13 cellular contexts compared by ENCODE assay signal in genomic region chr2:31255911-31256571, GRCh38. TPM values are rescaled to one million over a fixed set of nuclear protein-coding genes. Genes with fewer than 3 reads are reported as not detected.
DNase-seq lines count a peak whose midpoint lies in the region; ATAC-seq and TF ChIP-seq lines count a peak whose summit lies in the region.
"Had no signal": no experiment of that assay in that cellular context is flagged by ENCODE, and none has a peak within 500 bp of the region (broad histone marks: within the 10 kb centered on the region; RNA-seq: fewer than 3 reads in every experiment).

No MANE protein-coding gene starts in this region.

- no peaks in the 10 kb centered on the region for H3K36me3 ChIP-seq in ovary

- no peaks in the 10 kb centered on the region for H3K4me1 ChIP-seq in ovary (ENCODE audit: insufficient read depth)
- H3K4me1 ChIP-seq: psoas muscle had no signal

- H3K27me3 ChIP-seq in ovary, result no peaks in the 10 kb centered on the region

- WGBS in ovary, 3 donors, result 77 to 79% (median 79%) methylated on average over 11 of the region's 11 CpGs

- H3K9me3 Mint-ChIP-seq in activated B cell treated with CpG ODN at 0.5 μM for 24 hours, result no peaks in the 10 kb centered on the region
- no peaks in the 10 kb centered on the region for H3K9me3 Mint-ChIP-seq in activated naive CD4-positive, alpha-beta T cell treated with anti-CD3 and anti-CD28 coated beads, Interleukin-2, amount 10 ng/mL, durations not matched to agents 7 days and 5 days
- H3K9me3 Mint-ChIP-seq: activated naive CD4-positive, alpha-beta T cell treated with anti-CD3 and anti-CD28 coated beads for 36 hours had no signal

- peaks cover 23% of the 10 kb centered on the region for H3K36me3 Mint-ChIP-seq in activated B cell treated with CpG ODN at 0.5 μM for 24 hours (ENCODE audit: low read depth)
- no peaks in the 10 kb centered on the region for H3K36me3 Mint-ChIP-seq in activated naive CD4-positive, alpha-beta T cell treated with anti-CD3 and anti-CD28 coated beads, Interleukin-2, amount 10 ng/mL, durations not matched to agents 7 days and 5 days

- DNase-seq in DMS53 (lab: John Stamatoyannopoulos, UW) (peak; percentile 89), activated B cell treated with CpG ODN at 0.5 μM for 24 hours (peak; percentile 58), ovary (no peak), NCI-H69 (lab: John Stamatoyannopoulos, UW) (no peak), anterior cingulate cortex (lab: John Stamatoyannopoulos, UW) (no peak)
- DNase-seq in activated naive CD4-positive, alpha-beta T cell treated with anti-CD3 and anti-CD28 coated beads, Interleukin-2, amount 10 ng/mL, durations not matched to agents 7 days and 5 days, result no peak
- DNase-seq: activated naive CD4-positive, alpha-beta T cell treated with anti-CD3 and anti-CD28 coated beads for 36 hours; foreskin melanocyte; psoas muscle had no signal

- peak overlapping the region; percentile 72 for H3K4me3 Mint-ChIP-seq in activated B cell treated with CpG ODN at 0.5 μM for 24 hours
- no peak overlapping the region for H3K4me3 Mint-ChIP-seq in activated naive CD4-positive, alpha-beta T cell treated with anti-CD3 and anti-CD28 coated beads, Interleukin-2, amount 10 ng/mL, durations not matched to agents 7 days and 5 days
- H3K4me3 Mint-ChIP-seq: activated naive CD4-positive, alpha-beta T cell treated with anti-CD3 and anti-CD28 coated beads for 36 hours had no signal

- no peak for TF ChIP-seq CTCF in activated B cell treated with CpG ODN at 0.5 μM for 24 hours (IDR thresholded peaks at IDR 0.05)
- no peak for TF ChIP-seq CTCF in ovary (IDR thresholded peaks at IDR 0.05)

- no peak overlapping the region for H3K4me3 ChIP-seq in ovary
- H3K4me3 ChIP-seq: psoas muscle, SK-N-MC had no signal

- no peak for TF ChIP-seq POLR2A in ovary (IDR thresholded peaks at IDR 0.05)

- no peak overlapping the region for H3K27ac ChIP-seq in ovary
- H3K27ac ChIP-seq: C4-2B, psoas muscle, SK-N-MC had no signal

- ATAC-seq in GM19467 (IDR thresholded peaks at IDR 0.05; ENCODE audit: unreplicated experiment), result peak; percentile 61
- ATAC-seq in HG03103 (IDR thresholded peaks at IDR 0.05; ENCODE audit: low read depth, unreplicated experiment), result peak; percentile 52
- peak; percentile 70 for ATAC-seq in activated B cell treated with CpG ODN at 0.5 μM for 24 hours (ENCODE audit: low read depth)
- ATAC-seq: psoas muscle had no signal

- H3K4me1 Mint-ChIP-seq in activated B cell treated with CpG ODN at 0.5 μM for 24 hours, result peaks cover 85% of the 10 kb centered on the region
- peaks cover 5% of the 10 kb centered on the region for H3K4me1 Mint-ChIP-seq in activated naive CD4-positive, alpha-beta T cell treated with anti-CD3 and anti-CD28 coated beads, Interleukin-2, amount 10 ng/mL, durations not matched to agents 7 days and 5 days

- TF ChIP-seq EP300 in ovary (IDR thresholded peaks at IDR 0.05), result no peak

- CTCF ChIA-PET in activated B cell treated with CpG ODN at 0.5 μM for 24 hours (lab: Charles Lee), result interaction anchor here (0.9 to 6.9 kb wide), 10 partner anchors 21 to 545 kb away, joined by 3 to 49 read pairs (median 6); partner anchors contain the start of genes CAPN14, EHD3 and GALNT14
- CTCF ChIA-PET in activated naive CD4-positive, alpha-beta T cell treated with anti-CD3 and anti-CD28 coated beads, Interleukin-2, amount 10 ng/mL, durations not matched to agents 7 days and 5 days (lab: Charles Lee), result no interaction called here

- peak overlapping the region; percentile 84 for H3K27ac Mint-ChIP-seq in activated B cell treated with CpG ODN at 0.5 μM for 24 hours
- no peak overlapping the region for H3K27ac Mint-ChIP-seq in activated naive CD4-positive, alpha-beta T cell treated with anti-CD3 and anti-CD28 coated beads, Interleukin-2, amount 10 ng/mL, durations not matched to agents 7 days and 5 days
- H3K27ac Mint-ChIP-seq: activated naive CD4-positive, alpha-beta T cell treated with anti-CD3 and anti-CD28 coated beads for 36 hours had no signal

- H3K9me3 ChIP-seq in ovary, result no peaks in the 10 kb centered on the region
- H3K9me3 ChIP-seq: psoas muscle had no signal

- intact Hi-C loops in activated B cell treated with CpG ODN at 0.5 μM for 24 hours (cut with micrococcal nuclease), result loop anchor here (1.0 to 5.0 kb wide), 10 partner anchors 23 to 1109 kb away; partner anchors contain the start of genes GALNT14, LBH and YPEL5
- intact Hi-C loops in ovary (cut with DNase I), result no loop called here

- no peaks in the 10 kb centered on the region for H3K27me3 Mint-ChIP-seq in activated B cell treated with CpG ODN at 0.5 μM for 24 hours
- no peaks in the 10 kb centered on the region for H3K27me3 Mint-ChIP-seq in activated naive CD4-positive, alpha-beta T cell treated with anti-CD3 and anti-CD28 coated beads, Interleukin-2, amount 10 ng/mL, durations not matched to agents 7 days and 5 days

- POLR2A ChIA-PET in activated B cell treated with CpG ODN at 0.5 μM for 24 hours (lab: Charles Lee), result interaction anchor here (0.5 to 7.8 kb wide), 18 partner anchors 10 to 1110 kb away, joined by 3 to 70 read pairs (median 6); partner anchors contain the start of genes CAPN14, EHD3 and LBH

RNA-seq across cellular contexts. Expression of gene EHD3, which starts 22.1 kb away (rescaled TPM):
- total RNA-seq in activated B cell treated with CpG ODN at 0.5 μM for 24 hours, result 38.1 and 40.3 TPM in 2 replicates
- 1 to 10 TPM; 2.9 to 5.8 (median 3.5) TPM for total RNA-seq in ovary
- polyA plus RNA-seq in ovary, result 10 to 100 TPM in 1 of 2 donors, 1 to 10 TPM in 1; 2.8 to 10.6 TPM

RNA-seq across cellular contexts. Expression of gene CAPN14, which starts 38.7 kb away (rescaled TPM):
- total RNA-seq in activated B cell treated with CpG ODN at 0.5 μM for 24 hours, result 2.4 and 3.3 TPM in 2 replicates
- under 1 TPM in 5 of 7 donors, not detected in 2; 0.05 to 0.23 (median 0.08) TPM for total RNA-seq in ovary
- polyA plus RNA-seq in ovary, result under 1 TPM; 0.05 TPM

Comparison
In these comparisons a context has a peak if more than half of its experiments do, and no peak if none do; other contexts are left out.
1. DNase-seq: peak in DMS53 (single experiment) and activated B cell treated with CpG ODN at 0.5 μM for 24 hours (single experiment); none in ovary (0 of 5), NCI-H69 (single experiment), anterior cingulate cortex (0 of 58) and activated naive CD4-positive, alpha-beta T cell treated with anti-CD3 and anti-CD28 coated beads, Interleukin-2, amount 10 ng/mL, durations not matched to agents 7 days and 5 days (single experiment).
2. Peak in every context shown above with its lines, with median percentiles within 50 percentile points of each other: ATAC-seq.